ENCODE assay signal across 23 cellular contexts in genomic region chr5:9394221-9394620, GRCh38.
"Had no signal": no experiment of that assay in that cellular context is flagged by ENCODE, and none has a peak within 500 bp of the region (broad histone marks: within the 10 kb centered on the region; RNA-seq: fewer than 3 reads in every experiment).

No MANE protein-coding gene starts in this region.

- H3K27ac ChIP-seq: colonic mucosa, esophagus squamous epithelium, gastrocnemius medialis, left lung, lower lobe of right lung had no signal

- H3K36me3 ChIP-seq: colonic mucosa, esophagus squamous epithelium, gastrocnemius medialis, heart right ventricle, left lung, lower lobe of right lung had no signal

- H3K9me3 ChIP-seq: colonic mucosa, esophagus squamous epithelium, gastrocnemius medialis, heart right ventricle, left lung, lower lobe of right lung had no signal

- ATAC-seq: gastrocnemius medialis; heart right ventricle; left cardiac atrium; left lung; left ventricle myocardium superior; lower lobe of right lung; naive thymus-derived CD4-positive, alpha-beta T cell had no signal

- DNase-seq: colonic mucosa; cortex of kidney; effector CD4-positive, alpha-beta T cell; effector memory CD4-positive, alpha-beta T cell; esophagus squamous epithelium; foreskin fibroblast; foreskin melanocyte; gastrocnemius medialis; glutamatergic neuron; head of caudate nucleus; heart right ventricle; hippocampal formation; left cardiac atrium; left lung; left ventricle myocardium superior; lower lobe of right lung; mesendoderm; midbrain; naive thymus-derived CD4-positive, alpha-beta T cell had no signal

- H3K27me3 ChIP-seq: colonic mucosa, esophagus squamous epithelium, gastrocnemius medialis, heart right ventricle, left lung had no signal

- H3K9me3 Mint-ChIP-seq: dendritic cell treated with granulocyte-macrophage colony-stimulating factor and Interleukin-4, amounts not matched to agents 40 ng/mL and 50 ng/mL, for 4 days had no signal

- FAIRE-seq: endothelial cell of umbilical vein, islet of Langerhans, keratinocyte had no signal

- H3K27ac Mint-ChIP-seq: dendritic cell treated with granulocyte-macrophage colony-stimulating factor and Interleukin-4, amounts not matched to agents 40 ng/mL and 50 ng/mL, for 4 days; naive thymus-derived CD4-positive, alpha-beta T cell had no signal

- H3K4me3 Mint-ChIP-seq: dendritic cell treated with granulocyte-macrophage colony-stimulating factor and Interleukin-4, amounts not matched to agents 40 ng/mL and 50 ng/mL, for 4 days; naive thymus-derived CD4-positive, alpha-beta T cell had no signal

- H3K4me1 Mint-ChIP-seq: naive thymus-derived CD4-positive, alpha-beta T cell had no signal

- H3K4me3 ChIP-seq: colonic mucosa, esophagus squamous epithelium, gastrocnemius medialis, heart right ventricle, left lung, lower lobe of right lung had no signal

- H3K4me1 ChIP-seq: colonic mucosa, esophagus squamous epithelium, gastrocnemius medialis, left lung, lower lobe of right lung had no signal

- H3K27me3 Mint-ChIP-seq: dendritic cell treated with granulocyte-macrophage colony-stimulating factor and Interleukin-4, amounts not matched to agents 40 ng/mL and 50 ng/mL, for 4 days; naive thymus-derived CD4-positive, alpha-beta T cell had no signal
